9 cellular contexts compared by ENCODE assay signal in genomic region chr17:58632324-58633314, GRCh38. TPM values are rescaled to one million over a fixed set of nuclear protein-coding genes. Genes with fewer than 3 reads are reported as not detected.
DNase-seq lines count a peak whose midpoint lies in the region; ATAC-seq and TF ChIP-seq lines count a peak whose summit lies in the region.
"Had no signal": no experiment of that assay in that cellular context is flagged by ENCODE, and none has a peak within 500 bp of the region (broad histone marks: within the 10 kb centered on the region; RNA-seq: fewer than 3 reads in every experiment).

No MANE protein-coding gene starts in this region.

- ATAC-seq in Right ventricle myocardium superior (ENCODE audit: poor library complexity) (no peak), right lobe of liver (peak; percentile 8 to 19 (median 13)), upper lobe of right lung (no peak), HG02973 (IDR thresholded peaks at IDR 0.05; ENCODE audit: unreplicated experiment) (no peak)

- H3K4me1 ChIP-seq in cardiac muscle cell (ENCODE audit: low read depth) (peaks cover 10% of the 10 kb centered on the region), right lobe of liver (peaks cover 0 to 14% (median 3%) of the 10 kb centered on the region in 4 donors), upper lobe of right lung (peaks cover 3% of the 10 kb centered on the region)

- no peak for DNase-seq in cardiac muscle cell (ENCODE audit: low read depth in 1 of 2, low spot score in 1 of 2)
- no peak for DNase-seq in Right ventricle myocardium superior
- DNase-seq in astrocyte of the spinal cord (ENCODE audit: low read depth, low spot score) = no peak
- DNase-seq in right lobe of liver = peak in 1 of 3 donors; percentile 49
- DNase-seq in upper lobe of right lung = no peak
- no peak for DNase-seq in NCI-H2171 treated with DMSO at 0.1 percent for 48 hours (lab: John Stamatoyannopoulos, UW)
- no peak for DNase-seq in NCI-H2196 (lab: John Stamatoyannopoulos, UW; ENCODE audit: unreplicated experiment)

- H3K27ac ChIP-seq in cardiac muscle cell (peak overlapping the region; percentile 99), right lobe of liver (peak overlapping the region; percentile 89 to 94 (median 92)), upper lobe of right lung (peak overlapping the region; percentile 91)

- H3K4me3 ChIP-seq in cardiac muscle cell = peak overlapping the region; percentile 29
- peak overlapping the region; percentile 42 for H3K4me3 ChIP-seq in astrocyte of the spinal cord (ENCODE audit: low read depth, low read length)
- peak overlapping the region; percentile 24 to 47 (median 34) for H3K4me3 ChIP-seq in right lobe of liver
- peak overlapping the region; percentile 42 for H3K4me3 ChIP-seq in upper lobe of right lung

- H3K36me3 ChIP-seq in cardiac muscle cell (no peaks in the 10 kb centered on the region), right lobe of liver (no peaks in the 10 kb centered on the region), upper lobe of right lung (no peaks in the 10 kb centered on the region)

- intact Hi-C loops in Right ventricle myocardium superior (cut with DNase I) = no loop called here
- intact Hi-C loops in right lobe of liver (cut with DNase I) = no loop called here
- intact Hi-C loops in upper lobe of right lung (cut with DNase I) = no loop called here

- TF ChIP-seq CTCF in cardiac muscle cell (IDR thresholded peaks at IDR 0.05; ENCODE audit: low read depth, low read length) (no peak), astrocyte of the spinal cord (IDR thresholded peaks at IDR 0.05; ENCODE audit: low read depth, low read length) (no peak), right lobe of liver (IDR thresholded peaks at IDR 0.05) (no peak), upper lobe of right lung (IDR thresholded peaks at IDR 0.05) (no peak)

- no peaks in the 10 kb centered on the region for H3K27me3 ChIP-seq in cardiac muscle cell
- H3K27me3 ChIP-seq in right lobe of liver = no peaks in the 10 kb centered on the region
- no peaks in the 10 kb centered on the region for H3K27me3 ChIP-seq in upper lobe of right lung

- in situ Hi-C loops in astrocyte of the spinal cord (cut with HindIII; ENCODE audit: low sequenced_read_pairs) = no loop called here

- H3K9me3 ChIP-seq in cardiac muscle cell (ENCODE audit: low read depth) (no peaks in the 10 kb centered on the region), right lobe of liver (no peaks in the 10 kb centered on the region), upper lobe of right lung (no peaks in the 10 kb centered on the region)

- 64% methylated on average over 19 of the region's 20 CpGs for WGBS in right lobe of liver (ENCODE audit: insufficient coverage, low coverage, low lambda C conversion rate, missing lambda C conversion rate)

- no peak for TF ChIP-seq POLR2A in right lobe of liver (IDR thresholded peaks at IDR 0.05)

RNA-seq across cellular contexts. Expression of gene TEX14, which starts 59.2 kb away (rescaled TPM):
- total RNA-seq in cardiac muscle cell (0.25 and 0.60 TPM in 2 replicates), Right ventricle myocardium superior (0.13 TPM), right lobe of liver (under 1 TPM in 3 of 6 experiments, not detected in 3; 0.04 to 0.12 (median 0.09) TPM), upper lobe of right lung (1.3 TPM)
- 0.24 and 0.32 TPM in 2 replicates for polyA plus RNA-seq in cardiac muscle cell
- total RNA-seq: LHCN-M2 had no signal

RNA-seq across cellular contexts. Expression of gene RAD51C, which starts 59.8 kb away (rescaled TPM):
- total RNA-seq in cardiac muscle cell = 10.9 and 14.8 TPM in 2 replicates
- polyA plus RNA-seq in cardiac muscle cell = 21.8 and 37.2 TPM in 2 replicates
- total RNA-seq in Right ventricle myocardium superior = 38.5 TPM
- total RNA-seq in right lobe of liver = 10 to 100 TPM in 2 of 6 experiments, 1 to 10 TPM in 4; 6.5 to 22.2 (median 7.9) TPM
- 15.3 TPM for total RNA-seq in upper lobe of right lung

Comparison
In these comparisons a context has a peak if more than half of its experiments do, and no peak if none do; other contexts are left out.
1. ATAC-seq: peak in right lobe of liver (4 of 4); none in Right ventricle myocardium superior (single experiment), upper lobe of right lung (single experiment) and HG02973 (single experiment).
2. Peak in every context shown above with its lines, with median percentiles within 50 percentile points of each other: H3K27ac ChIP-seq and H3K4me3 ChIP-seq.